Comparison of ENCODE assay signal across 1 cellular context in the genomic region with DNA sequence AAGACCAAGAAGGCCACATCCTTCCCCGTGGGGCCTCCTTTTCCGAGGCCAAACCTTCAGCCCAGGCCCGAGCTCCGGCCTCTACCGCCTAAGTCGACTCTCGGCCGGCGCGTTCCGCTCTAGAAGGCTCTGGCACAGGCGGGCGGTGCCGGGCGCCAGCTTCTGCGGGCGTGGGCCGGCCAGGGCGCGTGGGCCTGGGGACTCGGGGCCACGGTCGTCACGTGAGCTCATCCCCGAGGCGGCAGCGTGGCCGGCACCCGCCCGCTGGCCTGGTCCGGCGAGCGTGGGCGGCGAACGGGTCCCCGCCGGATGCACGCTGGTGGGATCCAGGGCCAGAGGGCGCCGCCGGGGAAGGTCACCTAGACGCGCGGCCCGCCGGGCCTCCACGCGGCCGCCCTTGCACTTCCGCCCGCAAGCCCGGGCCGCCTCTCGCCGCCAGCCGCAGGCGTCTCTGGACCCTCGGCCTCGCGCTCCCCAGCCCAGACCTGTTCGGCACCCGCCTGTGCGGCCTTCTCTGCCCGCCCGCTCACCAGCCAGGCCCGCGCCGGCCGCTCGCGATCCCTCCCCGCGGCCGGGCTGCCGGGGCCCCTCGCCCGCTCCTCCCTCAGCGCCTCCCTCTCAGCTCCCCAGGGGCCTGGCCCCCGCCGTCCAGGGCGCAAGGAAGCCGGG.
TF ChIP-seq lines count a peak whose summit lies in the region.

No MANE protein-coding gene starts in this region.

TF ChIP-seq in HepG2, 621 proteins besides CTCF, POLR2A, EP300 and RAD21 (continued from another document and continues in another):
- TF ChIP-seq KLF16 (CRISPR knock-in tag; IDR thresholded peaks at IDR 0.05) (no peak), TMF1 (CRISPR knock-in tag; IDR thresholded peaks at IDR 0.05; ENCODE audit: low read depth) (peak; percentile 41; the same call in 1 of the 2 replicates), KDM5B (CRISPR knock-in tag; IDR thresholded peaks at IDR 0.05; ENCODE audit: borderline replicate concordance) (peak; percentile 10; the same call in 1 of the 2 replicates), GABPB1 (CRISPR knock-in tag; IDR thresholded peaks at IDR 0.05) (peak; percentile 45; the same call in 1 of the 2 replicates), EED (CRISPR knock-in tag; IDR thresholded peaks at IDR 0.05) (peak; percentile 59; the same call in 1 of the 2 replicates), ZNF577 (CRISPR knock-in tag; IDR thresholded peaks at IDR 0.05; ENCODE audit: borderline replicate concordance, low read depth) (no peak), ZNF333 (CRISPR knock-in tag; IDR thresholded peaks at IDR 0.05; ENCODE audit: borderline replicate concordance) (no peak), ATF1 (CRISPR knock-in tag; IDR thresholded peaks at IDR 0.05) (no peak), GATA4 (IDR thresholded peaks at IDR 0.05; ENCODE audit: borderline replicate concordance, low read depth) (no peak), EEA1 (CRISPR knock-in tag; IDR thresholded peaks at IDR 0.05; ENCODE audit: borderline replicate concordance) (peak; percentile 12; the same call in 1 of the 2 replicates), ESRRA (CRISPR knock-in tag; IDR thresholded peaks at IDR 0.05; ENCODE audit: low read depth) (peak; percentile 5; the same call in 1 of the 2 replicates), ZNF768 (CRISPR knock-in tag; IDR thresholded peaks at IDR 0.05) (no peak), ZNF484 (CRISPR knock-in tag; IDR thresholded peaks at IDR 0.05; ENCODE audit: borderline replicate concordance, low read depth) (no peak; the same call in 1 of the 2 replicates), CCAR2 (optimal IDR thresholded peaks at IDR 0.05; ENCODE audit: low read depth, low read length) (no peak), KDM4B (CRISPR knock-in tag; IDR thresholded peaks at IDR 0.05) (no peak), PHF21A (CRISPR knock-in tag; IDR thresholded peaks at IDR 0.05) (no peak), NR2C2 (CRISPR knock-in tag; IDR thresholded peaks at IDR 0.05; ENCODE audit: borderline replicate concordance) (peak; percentile 17; the same call in 1 of the 2 replicates), ETV5 (CRISPR knock-in tag; IDR thresholded peaks at IDR 0.05; ENCODE audit: borderline replicate concordance) (0 out of 2 replicates have a peak, but pooled peaks have one; percentile 2), ZNF234 (CRISPR knock-in tag; conservative IDR thresholded peaks at IDR 0.05) (0 out of 2 replicates have a peak, but pooled peaks have one; percentile 7), ZNF3 (CRISPR knock-in tag; IDR thresholded peaks at IDR 0.05) (no peak), ZNF446 (CRISPR knock-in tag; IDR thresholded peaks at IDR 0.05) (no peak; the same call in 1 of the 2 replicates), KDM6A (CRISPR knock-in tag; IDR thresholded peaks at IDR 0.05; ENCODE audit: low read depth) (no peak), EZH2 (conservative IDR thresholded peaks at IDR 0.05; ENCODE audit: low read depth, low read length) (no peak), RNF2 (conservative IDR thresholded peaks at IDR 0.05; ENCODE audit: low read depth) (0 out of 2 replicates have a peak, but pooled peaks have one; percentile 21), MIXL1 (CRISPR knock-in tag; IDR thresholded peaks at IDR 0.05) (no peak), ZNF546 (CRISPR knock-in tag; conservative IDR thresholded peaks at IDR 0.05) (peak; percentile 28; the same call in 1 of the 2 replicates), MZF1 (CRISPR knock-in tag; IDR thresholded peaks at IDR 0.05; ENCODE audit: borderline replicate concordance) (no peak), ZNF614 (CRISPR knock-in tag; IDR thresholded peaks at IDR 0.05; ENCODE audit: borderline replicate concordance) (no peak), ZNF879 (CRISPR knock-in tag; IDR thresholded peaks at IDR 0.05) (no peak), KDM5A (IDR thresholded peaks at IDR 0.05; ENCODE audit: borderline replicate concordance, low read length) (no peak), KDM3A (CRISPR knock-in tag; IDR thresholded peaks at IDR 0.05; ENCODE audit: low read depth) (no peak), ZNF205 (CRISPR knock-in tag; IDR thresholded peaks at IDR 0.05) (no peak), ZNF816 (CRISPR knock-in tag; IDR thresholded peaks at IDR 0.05; ENCODE audit: borderline replicate concordance) (no peak), ZSCAN30 (CRISPR knock-in tag; IDR thresholded peaks at IDR 0.05) (no peak), ZNF558 (CRISPR knock-in tag; IDR thresholded peaks at IDR 0.05; ENCODE audit: borderline replicate concordance) (peak; percentile 47; the same call in 1 of the 2 replicates), RFXAP (CRISPR knock-in tag; IDR thresholded peaks at IDR 0.05; ENCODE audit: borderline replicate concordance) (no peak), BHLHE40 (IDR thresholded peaks at IDR 0.05; ENCODE audit: low read length) (peak; percentile 66), ZNF460 (CRISPR knock-in tag; IDR thresholded peaks at IDR 0.05; ENCODE audit: borderline replicate concordance) (no peak), U2AF2 (IDR thresholded peaks at IDR 0.05; ENCODE audit: low read depth, low read length) (no peak), LCORL (IDR thresholded peaks at IDR 0.05) (no peak), LCORL (CRISPR knock-in tag; IDR thresholded peaks at IDR 0.05) (no peak), ZNF589 (CRISPR knock-in tag; conservative IDR thresholded peaks at IDR 0.05) (no peak), ZBTB38 (CRISPR knock-in tag; IDR thresholded peaks at IDR 0.05) (no peak), MEF2D (CRISPR knock-in tag; IDR thresholded peaks at IDR 0.05) (no peak), ZNF547 (CRISPR knock-in tag; IDR thresholded peaks at IDR 0.05) (peak; percentile 54; the same call in 1 of the 2 replicates), ZSCAN29 (CRISPR knock-in tag; conservative IDR thresholded peaks at IDR 0.05) (no peak), THYN1 (CRISPR knock-in tag; IDR thresholded peaks at IDR 0.05; ENCODE audit: borderline replicate concordance, low read depth) (no peak)
- TF ChIP-seq, protein P1, sequence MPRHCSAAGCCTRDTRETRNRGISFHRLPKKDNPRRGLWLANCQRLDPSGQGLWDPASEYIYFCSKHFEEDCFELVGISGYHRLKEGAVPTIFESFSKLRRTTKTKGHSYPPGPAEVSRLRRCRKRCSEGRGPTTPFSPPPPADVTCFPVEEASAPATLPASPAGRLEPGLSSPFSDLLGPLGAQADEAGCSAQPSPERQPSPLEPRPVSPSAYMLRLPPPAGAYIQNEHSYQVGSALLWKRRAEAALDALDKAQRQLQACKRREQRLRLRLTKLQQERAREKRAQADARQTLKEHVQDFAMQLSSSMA (CRISPR knock-in tag; IDR thresholded peaks at IDR 0.05) = no peak
- TF ChIP-seq, protein P2, sequence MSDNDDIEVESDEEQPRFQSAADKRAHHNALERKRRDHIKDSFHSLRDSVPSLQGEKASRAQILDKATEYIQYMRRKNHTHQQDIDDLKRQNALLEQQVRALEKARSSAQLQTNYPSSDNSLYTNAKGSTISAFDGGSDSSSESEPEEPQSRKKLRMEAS (IDR thresholded peaks at IDR 0.05) = peak; percentile 73; the same call in 1 of the 2 replicates
- TF ChIP-seq, protein P3, sequence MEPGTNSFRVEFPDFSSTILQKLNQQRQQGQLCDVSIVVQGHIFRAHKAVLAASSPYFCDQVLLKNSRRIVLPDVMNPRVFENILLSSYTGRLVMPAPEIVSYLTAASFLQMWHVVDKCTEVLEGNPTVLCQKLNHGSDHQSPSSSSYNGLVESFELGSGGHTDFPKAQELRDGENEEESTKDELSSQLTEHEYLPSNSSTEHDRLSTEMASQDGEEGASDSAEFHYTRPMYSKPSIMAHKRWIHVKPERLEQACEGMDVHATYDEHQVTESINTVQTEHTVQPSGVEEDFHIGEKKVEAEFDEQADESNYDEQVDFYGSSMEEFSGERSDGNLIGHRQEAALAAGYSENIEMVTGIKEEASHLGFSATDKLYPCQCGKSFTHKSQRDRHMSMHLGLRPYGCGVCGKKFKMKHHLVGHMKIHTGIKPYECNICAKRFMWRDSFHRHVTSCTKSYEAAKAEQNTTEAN (CRISPR knock-in tag; conservative IDR thresholded peaks at IDR 0.05) = no peak
- TF ChIP-seq, protein P4, sequence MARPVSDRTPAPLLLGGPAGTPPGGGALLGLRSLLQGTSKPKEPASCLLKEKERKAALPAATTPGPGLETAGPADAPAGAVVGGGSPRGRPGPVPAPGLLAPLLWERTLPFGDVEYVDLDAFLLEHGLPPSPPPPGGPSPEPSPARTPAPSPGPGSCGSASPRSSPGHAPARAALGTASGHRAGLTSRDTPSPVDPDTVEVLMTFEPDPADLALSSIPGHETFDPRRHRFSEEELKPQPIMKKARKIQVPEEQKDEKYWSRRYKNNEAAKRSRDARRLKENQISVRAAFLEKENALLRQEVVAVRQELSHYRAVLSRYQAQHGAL (CRISPR knock-in tag; IDR thresholded peaks at IDR 0.05; ENCODE audit: not compliant biosample characterization) = peak; percentile 68
- TF ChIP-seq, protein P5, sequence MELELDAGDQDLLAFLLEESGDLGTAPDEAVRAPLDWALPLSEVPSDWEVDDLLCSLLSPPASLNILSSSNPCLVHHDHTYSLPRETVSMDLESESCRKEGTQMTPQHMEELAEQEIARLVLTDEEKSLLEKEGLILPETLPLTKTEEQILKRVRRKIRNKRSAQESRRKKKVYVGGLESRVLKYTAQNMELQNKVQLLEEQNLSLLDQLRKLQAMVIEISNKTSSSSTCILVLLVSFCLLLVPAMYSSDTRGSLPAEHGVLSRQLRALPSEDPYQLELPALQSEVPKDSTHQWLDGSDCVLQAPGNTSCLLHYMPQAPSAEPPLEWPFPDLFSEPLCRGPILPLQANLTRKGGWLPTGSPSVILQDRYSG (CRISPR knock-in tag; IDR thresholded peaks at IDR 0.05) = 0 out of 2 replicates have a peak, but pooled peaks have one; percentile 9
- TF ChIP-seq, protein P6, sequence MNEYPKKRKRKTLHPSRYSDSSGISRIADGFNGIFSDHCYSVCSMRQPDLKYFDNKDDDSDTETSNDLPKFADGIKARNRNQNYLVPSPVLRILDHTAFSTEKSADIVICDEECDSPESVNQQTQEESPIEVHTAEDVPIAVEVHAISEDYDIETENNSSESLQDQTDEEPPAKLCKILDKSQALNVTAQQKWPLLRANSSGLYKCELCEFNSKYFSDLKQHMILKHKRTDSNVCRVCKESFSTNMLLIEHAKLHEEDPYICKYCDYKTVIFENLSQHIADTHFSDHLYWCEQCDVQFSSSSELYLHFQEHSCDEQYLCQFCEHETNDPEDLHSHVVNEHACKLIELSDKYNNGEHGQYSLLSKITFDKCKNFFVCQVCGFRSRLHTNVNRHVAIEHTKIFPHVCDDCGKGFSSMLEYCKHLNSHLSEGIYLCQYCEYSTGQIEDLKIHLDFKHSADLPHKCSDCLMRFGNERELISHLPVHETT (CRISPR knock-in tag; conservative IDR thresholded peaks at IDR 0.05) = no peak
- TF ChIP-seq, protein P7, sequence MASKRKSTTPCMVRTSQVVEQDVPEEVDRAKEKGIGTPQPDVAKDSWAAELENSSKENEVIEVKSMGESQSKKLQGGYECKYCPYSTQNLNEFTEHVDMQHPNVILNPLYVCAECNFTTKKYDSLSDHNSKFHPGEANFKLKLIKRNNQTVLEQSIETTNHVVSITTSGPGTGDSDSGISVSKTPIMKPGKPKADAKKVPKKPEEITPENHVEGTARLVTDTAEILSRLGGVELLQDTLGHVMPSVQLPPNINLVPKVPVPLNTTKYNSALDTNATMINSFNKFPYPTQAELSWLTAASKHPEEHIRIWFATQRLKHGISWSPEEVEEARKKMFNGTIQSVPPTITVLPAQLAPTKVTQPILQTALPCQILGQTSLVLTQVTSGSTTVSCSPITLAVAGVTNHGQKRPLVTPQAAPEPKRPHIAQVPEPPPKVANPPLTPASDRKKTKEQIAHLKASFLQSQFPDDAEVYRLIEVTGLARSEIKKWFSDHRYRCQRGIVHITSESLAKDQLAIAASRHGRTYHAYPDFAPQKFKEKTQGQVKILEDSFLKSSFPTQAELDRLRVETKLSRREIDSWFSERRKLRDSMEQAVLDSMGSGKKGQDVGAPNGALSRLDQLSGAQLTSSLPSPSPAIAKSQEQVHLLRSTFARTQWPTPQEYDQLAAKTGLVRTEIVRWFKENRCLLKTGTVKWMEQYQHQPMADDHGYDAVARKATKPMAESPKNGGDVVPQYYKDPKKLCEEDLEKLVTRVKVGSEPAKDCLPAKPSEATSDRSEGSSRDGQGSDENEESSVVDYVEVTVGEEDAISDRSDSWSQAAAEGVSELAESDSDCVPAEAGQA (IDR thresholded peaks at IDR 0.05; ENCODE audit: low read depth) = no peak
- TF ChIP-seq, protein P7 (CRISPR knock-in tag; IDR thresholded peaks at IDR 0.05; ENCODE audit: borderline replicate concordance) = peak; percentile 27; the same call in 1 of the 2 replicates
- TF ChIP-seq, protein P8, sequence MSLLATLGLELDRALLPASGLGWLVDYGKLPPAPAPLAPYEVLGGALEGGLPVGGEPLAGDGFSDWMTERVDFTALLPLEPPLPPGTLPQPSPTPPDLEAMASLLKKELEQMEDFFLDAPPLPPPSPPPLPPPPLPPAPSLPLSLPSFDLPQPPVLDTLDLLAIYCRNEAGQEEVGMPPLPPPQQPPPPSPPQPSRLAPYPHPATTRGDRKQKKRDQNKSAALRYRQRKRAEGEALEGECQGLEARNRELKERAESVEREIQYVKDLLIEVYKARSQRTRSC (CRISPR knock-in tag; IDR thresholded peaks at IDR 0.05; ENCODE audit: low read depth) = no peak
- TF ChIP-seq, protein P9, sequence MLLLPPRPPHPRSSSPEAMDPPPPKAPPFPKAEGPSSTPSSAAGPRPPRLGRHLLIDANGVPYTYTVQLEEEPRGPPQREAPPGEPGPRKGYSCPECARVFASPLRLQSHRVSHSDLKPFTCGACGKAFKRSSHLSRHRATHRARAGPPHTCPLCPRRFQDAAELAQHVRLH (CRISPR knock-in tag; IDR thresholded peaks at IDR 0.05; ENCODE audit: borderline replicate concordance, low read depth) = no peak
- TF ChIP-seq, protein P10, sequence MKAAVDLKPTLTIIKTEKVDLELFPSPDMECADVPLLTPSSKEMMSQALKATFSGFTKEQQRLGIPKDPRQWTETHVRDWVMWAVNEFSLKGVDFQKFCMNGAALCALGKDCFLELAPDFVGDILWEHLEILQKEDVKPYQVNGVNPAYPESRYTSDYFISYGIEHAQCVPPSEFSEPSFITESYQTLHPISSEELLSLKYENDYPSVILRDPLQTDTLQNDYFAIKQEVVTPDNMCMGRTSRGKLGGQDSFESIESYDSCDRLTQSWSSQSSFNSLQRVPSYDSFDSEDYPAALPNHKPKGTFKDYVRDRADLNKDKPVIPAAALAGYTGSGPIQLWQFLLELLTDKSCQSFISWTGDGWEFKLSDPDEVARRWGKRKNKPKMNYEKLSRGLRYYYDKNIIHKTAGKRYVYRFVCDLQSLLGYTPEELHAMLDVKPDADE (CRISPR knock-in tag; IDR thresholded peaks at IDR 0.05) = no peak
